Comparison of ENCODE assay signal across 2 cellular contexts in the genomic region with DNA sequence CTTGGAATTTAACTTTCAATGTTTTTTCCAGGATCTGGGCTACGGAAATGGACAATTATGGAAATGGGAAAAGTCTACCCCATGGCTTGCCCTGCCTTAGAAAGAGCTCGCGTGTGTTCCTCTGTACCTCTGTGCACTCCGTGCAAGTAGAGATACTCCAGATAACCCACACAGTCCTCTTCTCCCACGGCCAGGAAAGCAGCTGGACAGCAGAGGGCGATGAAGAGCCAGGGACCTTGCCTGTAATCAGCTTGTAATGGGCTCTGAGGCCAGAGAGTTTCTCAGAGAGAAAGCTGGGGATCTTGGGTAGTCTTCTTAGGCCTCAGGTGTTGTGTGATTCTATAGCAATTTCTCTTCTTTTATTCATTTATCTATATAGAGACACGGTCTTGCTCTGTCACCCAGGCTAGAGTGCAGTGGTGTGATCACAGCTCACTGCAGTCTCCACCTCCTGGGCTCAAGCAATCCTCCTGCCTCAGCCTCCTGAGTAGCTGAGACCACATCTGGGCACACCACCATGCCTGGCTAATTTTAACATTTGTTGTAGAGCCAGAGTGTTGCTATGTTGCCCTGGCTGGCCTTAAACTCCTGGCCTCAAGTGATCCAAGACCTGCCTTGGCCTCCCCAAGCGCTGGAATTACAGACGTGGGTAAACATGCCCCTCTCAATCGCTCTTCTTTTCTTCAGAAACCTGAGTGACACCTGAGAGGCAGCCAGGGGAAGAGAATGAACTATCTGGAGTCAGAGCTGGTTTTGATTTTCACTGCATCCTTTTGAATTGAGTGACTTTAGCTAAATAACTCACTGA.
TF ChIP-seq lines count a peak whose summit lies in the region.

No MANE protein-coding gene starts in this region.

TF ChIP-seq in Ishikawa, 13 proteins besides CTCF, POLR2A, EP300 and RAD21:
- no peak for TF ChIP-seq CEBPB (IDR thresholded peaks at IDR 0.05)
TF ChIP-seq in Ishikawa: peak in this region for 0.

TF ChIP-seq in endothelial cell of umbilical vein, 7 proteins besides CTCF, POLR2A, EP300 and RAD21:
- no peak for TF ChIP-seq GATA2 (IDR thresholded peaks at IDR 0.05; ENCODE audit: insufficient read depth, insufficient read length, low read depth, low read length)
- no peak for TF ChIP-seq JUN (IDR thresholded peaks at IDR 0.05; ENCODE audit: borderline replicate concordance, insufficient read depth, insufficient read length, low read depth)
- no peak for TF ChIP-seq MYC (IDR thresholded peaks at IDR 0.05; ENCODE audit: low read depth, low read length)
- TF ChIP-seq, protein P1, sequence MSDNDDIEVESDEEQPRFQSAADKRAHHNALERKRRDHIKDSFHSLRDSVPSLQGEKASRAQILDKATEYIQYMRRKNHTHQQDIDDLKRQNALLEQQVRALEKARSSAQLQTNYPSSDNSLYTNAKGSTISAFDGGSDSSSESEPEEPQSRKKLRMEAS (IDR thresholded peaks at IDR 0.05; ENCODE audit: insufficient read depth, insufficient read length), result no peak
- no peak for TF ChIP-seq EZH2 (IDR thresholded peaks at IDR 0.05; ENCODE audit: borderline replicate concordance, low read depth, low read length, severe bottlenecking)
- TF ChIP-seq POLR2AphosphoS5 (IDR thresholded peaks at IDR 0.05; ENCODE audit: insufficient read depth, low read depth, low read length), result no peak
- no peak for TF ChIP-seq FOS (IDR thresholded peaks at IDR 0.05; ENCODE audit: borderline replicate concordance, insufficient read depth, low read length)
